Comparison of ENCODE assay signal across 29 cellular contexts in the genomic region with DNA sequence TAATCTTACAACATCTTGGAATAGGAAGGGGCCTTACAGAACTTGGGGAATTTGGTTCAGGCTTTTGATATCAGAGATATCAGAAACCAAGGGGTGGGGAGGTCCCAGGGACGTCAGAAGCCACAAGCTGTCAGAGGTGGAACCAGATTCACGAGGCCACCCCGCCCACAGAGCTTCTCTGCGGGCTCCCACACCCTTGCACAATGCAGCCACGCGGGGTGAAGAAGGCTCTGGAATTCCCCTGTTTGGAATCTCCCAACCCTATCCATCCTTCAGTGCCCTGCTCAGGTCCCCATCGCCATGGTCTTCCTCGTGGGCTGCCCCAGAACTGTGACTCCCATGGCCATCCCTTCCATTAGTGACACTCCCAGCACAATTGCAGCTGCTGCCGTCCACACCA.
"Had no signal": no experiment of that assay in that cellular context is flagged by ENCODE, and none has a peak within 500 bp of the region (broad histone marks: within the 10 kb centered on the region; RNA-seq: fewer than 3 reads in every experiment).

No MANE protein-coding gene starts in this region.

- H2AFZ ChIP-seq: parathyroid adenoma had no signal

- H3K9me3 Mint-ChIP-seq: nephron progenitor cell had no signal

- H3K27me3 Mint-ChIP-seq: naive thymus-derived CD8-positive, alpha-beta T cell; natural killer cell treated with Interleukin-12 subunit alpha and Interleukin-12 subunit beta and Interleukin-15 and Interleukin-18, amount 100 ng/mL, for 72 hours; stimulated activated naive CD8-positive, alpha-beta T cell treated with anti-CD3 and anti-CD28 coated beads, Interleukin-15, Interleukin-2, amounts not matched to agents 100 ng/mL and 50 ng/mL, for 24 hours had no signal

- H3K27me3 ChIP-seq: neutrophil, ovary, right lobe of liver, thyroid gland, tibial nerve, upper lobe of left lung, uterus had no signal

- H3K4me3 ChIP-seq: ovary, psoas muscle, right lobe of liver, sigmoid colon, stomach, thoracic aorta, thyroid gland, tibial nerve, upper lobe of left lung, uterus had no signal

- H3K9me3 ChIP-seq: neutrophil, ovary, psoas muscle, right lobe of liver, sigmoid colon, stomach, thoracic aorta, thyroid gland, tibial nerve, upper lobe of left lung, uterus had no signal

- H3K27ac ChIP-seq: neutrophil, ovary, parathyroid adenoma, psoas muscle, right lobe of liver, sigmoid colon, stomach, thoracic aorta, thyroid gland, tibial nerve, upper lobe of left lung, uterus had no signal

- DNase-seq: naive B cell; nephron progenitor cell; nucleus accumbens; ovary; right cardiac atrium; sigmoid colon; small intestine; stimulated activated CD4-positive, alpha-beta T cell treated with anti-CD3 and anti-CD28 coated beads, Interleukin-15, amount 100 ng/mL, for 24 hours; stimulated activated CD4-positive, alpha-beta T cell treated with anti-CD3 and anti-CD28 coated beads, Interleukin-2, amount 100 ng/mL, for 24 hours; stimulated activated CD4-positive, alpha-beta T cell treated with anti-CD3 and anti-CD28 coated beads, Interleukin-2, amount 100 ng/mL, for 48 hours; stimulated activated CD4-positive, alpha-beta T cell treated with anti-CD3 and anti-CD28 coated beads, Interleukin-4, amount 100 ng/mL, for 24 hours; stimulated activated naive B cell treated with anti-CD40 and anti-IgM and Interleukin-4, amounts not matched to agents 10 μg/mL and 1 μg/mL and 100 μg/mL, for 72 hours; stimulated activated naive CD4-positive, alpha-beta T cell treated with Interleukin-2 at 50 U/mL for 16 hours; stomach; thyroid gland; trophoblast cell; upper lobe of left lung; uterus had no signal

- H3K36me3 Mint-ChIP-seq: naive B cell; naive thymus-derived CD8-positive, alpha-beta T cell; natural killer cell treated with Interleukin-12 subunit alpha and Interleukin-12 subunit beta and Interleukin-15 and Interleukin-18, amount 100 ng/mL, for 72 hours; stimulated activated effector memory CD8-positive, alpha-beta T cell treated with anti-CD3 and anti-CD28 coated beads, Interleukin-12 subunit alpha, Interleukin-12 subunit beta, amount 100 ng/mL, for 72 hours; stimulated activated naive B cell treated with anti-CD40 and anti-IgM and Interleukin-4, amounts not matched to agents 10 μg/mL and 1 μg/mL and 100 μg/mL, for 72 hours had no signal

- ATAC-seq: naive thymus-derived CD8-positive, alpha-beta T cell; natural killer cell treated with Interleukin-12 subunit alpha and Interleukin-12 subunit beta and Interleukin-15 and Interleukin-18, amount 100 ng/mL, for 72 hours; psoas muscle; right cardiac atrium; right lobe of liver; stimulated activated effector memory CD8-positive, alpha-beta T cell treated with anti-CD3 and anti-CD28 coated beads, Interleukin-12 subunit alpha, Interleukin-12 subunit beta, amount 100 ng/mL, for 72 hours; stimulated activated naive B cell treated with anti-CD40 and anti-IgM and Interleukin-4, amounts not matched to agents 10 μg/mL and 1 μg/mL and 100 μg/mL, for 72 hours had no signal

- H3K9ac ChIP-seq: parathyroid adenoma had no signal

- H3K4me1 ChIP-seq: parathyroid adenoma, psoas muscle, right lobe of liver, thyroid gland, tibial nerve, uterus had no signal

- H3K79me2 ChIP-seq: parathyroid adenoma had no signal

- H3K27ac Mint-ChIP-seq: naive B cell; naive thymus-derived CD8-positive, alpha-beta T cell; natural killer cell treated with Interleukin-12 subunit alpha and Interleukin-12 subunit beta and Interleukin-15 and Interleukin-18, amount 100 ng/mL, for 72 hours; stimulated activated effector memory CD8-positive, alpha-beta T cell treated with anti-CD3 and anti-CD28 coated beads, Interleukin-12 subunit alpha, Interleukin-12 subunit beta, amount 100 ng/mL, for 72 hours; stimulated activated naive B cell treated with anti-CD40 and anti-IgM and Interleukin-4, amounts not matched to agents 10 μg/mL and 1 μg/mL and 100 μg/mL, for 72 hours; stimulated activated naive CD8-positive, alpha-beta T cell treated with anti-CD3 and anti-CD28 coated beads, Interleukin-15, Interleukin-2, amounts not matched to agents 100 ng/mL and 50 ng/mL, for 24 hours had no signal

- H3K4me3 Mint-ChIP-seq: naive thymus-derived CD8-positive, alpha-beta T cell; natural killer cell treated with Interleukin-12 subunit alpha and Interleukin-12 subunit beta and Interleukin-15 and Interleukin-18, amount 100 ng/mL, for 72 hours; nephron progenitor cell; neural crest cell; stimulated activated effector memory CD8-positive, alpha-beta T cell treated with anti-CD3 and anti-CD28 coated beads, Interleukin-12 subunit alpha, Interleukin-12 subunit beta, amount 100 ng/mL, for 72 hours; stimulated activated naive B cell treated with anti-CD40 and anti-IgM and Interleukin-4, amounts not matched to agents 10 μg/mL and 1 μg/mL and 100 μg/mL, for 72 hours; stimulated activated naive CD8-positive, alpha-beta T cell treated with anti-CD3 and anti-CD28 coated beads, Interleukin-15, Interleukin-2, amounts not matched to agents 100 ng/mL and 50 ng/mL, for 24 hours had no signal

- H3K4me1 Mint-ChIP-seq: neural crest cell; stimulated activated effector memory CD8-positive, alpha-beta T cell treated with anti-CD3 and anti-CD28 coated beads, Interleukin-12 subunit alpha, Interleukin-12 subunit beta, amount 100 ng/mL, for 72 hours; stimulated activated naive B cell treated with anti-CD40 and anti-IgM and Interleukin-4, amounts not matched to agents 10 μg/mL and 1 μg/mL and 100 μg/mL, for 72 hours had no signal

- H3K36me3 ChIP-seq: neutrophil, ovary, right lobe of liver, sigmoid colon, stomach, thoracic aorta, thyroid gland, tibial nerve, upper lobe of left lung, uterus had no signal
